ENCODE assay signal across 2 cellular contexts in the genomic region with DNA sequence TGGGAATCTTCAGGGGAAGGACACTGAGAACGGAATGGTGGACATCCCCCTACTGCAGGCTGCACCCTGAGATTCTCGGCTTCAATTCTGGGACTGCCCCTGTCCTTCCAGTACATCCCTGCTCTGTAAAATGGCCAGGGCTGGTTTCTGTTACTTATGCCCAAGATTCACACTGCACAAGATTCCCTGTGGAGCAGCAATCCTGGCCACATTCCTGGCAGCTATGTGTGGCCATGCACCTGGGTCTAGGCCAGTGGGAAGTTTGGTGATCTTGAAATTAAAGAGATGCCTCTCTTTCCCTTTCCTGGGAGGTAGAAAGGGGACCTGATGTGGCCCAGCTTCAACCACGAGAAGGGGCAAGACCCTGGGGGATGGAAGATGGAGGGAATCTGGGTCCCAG.
TF ChIP-seq lines count a peak whose summit lies in the region.

No MANE protein-coding gene starts in this region.

TF ChIP-seq in WTC11, 78 proteins besides CTCF, POLR2A, EP300 and RAD21 (continues in another document):
- TF ChIP-seq ZNF423 (CRISPR knock-in tag; IDR thresholded peaks at IDR 0.05) (no peak), GRHL2 (CRISPR knock-in tag; IDR thresholded peaks at IDR 0.05; ENCODE audit: insufficient replicate concordance, severe bottlenecking) (no peak), HMGA2 (CRISPR knock-in tag; IDR thresholded peaks at IDR 0.05) (no peak), EMX1 (CRISPR knock-in tag; IDR thresholded peaks at IDR 0.05) (no peak), OVOL2 (CRISPR knock-in tag; IDR thresholded peaks at IDR 0.05; ENCODE audit: borderline replicate concordance) (no peak), CBFB (CRISPR knock-in tag; IDR thresholded peaks at IDR 0.05; ENCODE audit: low read depth) (no peak), ZNF416 (CRISPR knock-in tag; IDR thresholded peaks at IDR 0.05) (no peak), NR3C1 (CRISPR knock-in tag; conservative IDR thresholded peaks at IDR 0.05; ENCODE audit: low read depth) (no peak)
- TF ChIP-seq, protein P1, sequence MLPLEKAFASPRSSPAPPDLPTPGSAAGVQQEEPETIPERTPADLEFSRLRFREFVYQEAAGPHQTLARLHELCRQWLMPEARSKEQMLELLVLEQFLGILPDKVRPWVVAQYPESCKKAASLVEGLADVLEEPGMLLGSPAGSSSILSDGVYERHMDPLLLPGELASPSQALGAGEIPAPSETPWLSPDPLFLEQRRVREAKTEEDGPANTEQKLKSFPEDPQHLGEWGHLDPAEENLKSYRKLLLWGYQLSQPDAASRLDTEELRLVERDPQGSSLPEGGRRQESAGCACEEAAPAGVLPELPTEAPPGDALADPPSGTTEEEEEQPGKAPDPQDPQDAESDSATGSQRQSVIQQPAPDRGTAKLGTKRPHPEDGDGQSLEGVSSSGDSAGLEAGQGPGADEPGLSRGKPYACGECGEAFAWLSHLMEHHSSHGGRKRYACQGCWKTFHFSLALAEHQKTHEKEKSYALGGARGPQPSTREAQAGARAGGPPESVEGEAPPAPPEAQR (CRISPR knock-in tag; IDR thresholded peaks at IDR 0.05) = no peak
- TF ChIP-seq, protein P2, sequence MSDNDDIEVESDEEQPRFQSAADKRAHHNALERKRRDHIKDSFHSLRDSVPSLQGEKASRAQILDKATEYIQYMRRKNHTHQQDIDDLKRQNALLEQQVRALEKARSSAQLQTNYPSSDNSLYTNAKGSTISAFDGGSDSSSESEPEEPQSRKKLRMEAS (CRISPR knock-in tag; IDR thresholded peaks at IDR 0.05) = no peak
- TF ChIP-seq, protein P3, sequence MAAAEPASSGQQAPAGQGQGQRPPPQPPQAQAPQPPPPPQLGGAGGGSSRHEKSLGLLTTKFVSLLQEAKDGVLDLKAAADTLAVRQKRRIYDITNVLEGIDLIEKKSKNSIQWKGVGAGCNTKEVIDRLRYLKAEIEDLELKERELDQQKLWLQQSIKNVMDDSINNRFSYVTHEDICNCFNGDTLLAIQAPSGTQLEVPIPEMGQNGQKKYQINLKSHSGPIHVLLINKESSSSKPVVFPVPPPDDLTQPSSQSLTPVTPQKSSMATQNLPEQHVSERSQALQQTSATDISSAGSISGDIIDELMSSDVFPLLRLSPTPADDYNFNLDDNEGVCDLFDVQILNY (CRISPR knock-in tag; IDR thresholded peaks at IDR 0.05) = no peak
- TF ChIP-seq, protein P4, sequence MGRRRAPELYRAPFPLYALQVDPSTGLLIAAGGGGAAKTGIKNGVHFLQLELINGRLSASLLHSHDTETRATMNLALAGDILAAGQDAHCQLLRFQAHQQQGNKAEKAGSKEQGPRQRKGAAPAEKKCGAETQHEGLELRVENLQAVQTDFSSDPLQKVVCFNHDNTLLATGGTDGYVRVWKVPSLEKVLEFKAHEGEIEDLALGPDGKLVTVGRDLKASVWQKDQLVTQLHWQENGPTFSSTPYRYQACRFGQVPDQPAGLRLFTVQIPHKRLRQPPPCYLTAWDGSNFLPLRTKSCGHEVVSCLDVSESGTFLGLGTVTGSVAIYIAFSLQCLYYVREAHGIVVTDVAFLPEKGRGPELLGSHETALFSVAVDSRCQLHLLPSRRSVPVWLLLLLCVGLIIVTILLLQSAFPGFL (CRISPR knock-in tag; IDR thresholded peaks at IDR 0.05; ENCODE audit: borderline replicate concordance) = no peak
- TF ChIP-seq, protein P5, sequence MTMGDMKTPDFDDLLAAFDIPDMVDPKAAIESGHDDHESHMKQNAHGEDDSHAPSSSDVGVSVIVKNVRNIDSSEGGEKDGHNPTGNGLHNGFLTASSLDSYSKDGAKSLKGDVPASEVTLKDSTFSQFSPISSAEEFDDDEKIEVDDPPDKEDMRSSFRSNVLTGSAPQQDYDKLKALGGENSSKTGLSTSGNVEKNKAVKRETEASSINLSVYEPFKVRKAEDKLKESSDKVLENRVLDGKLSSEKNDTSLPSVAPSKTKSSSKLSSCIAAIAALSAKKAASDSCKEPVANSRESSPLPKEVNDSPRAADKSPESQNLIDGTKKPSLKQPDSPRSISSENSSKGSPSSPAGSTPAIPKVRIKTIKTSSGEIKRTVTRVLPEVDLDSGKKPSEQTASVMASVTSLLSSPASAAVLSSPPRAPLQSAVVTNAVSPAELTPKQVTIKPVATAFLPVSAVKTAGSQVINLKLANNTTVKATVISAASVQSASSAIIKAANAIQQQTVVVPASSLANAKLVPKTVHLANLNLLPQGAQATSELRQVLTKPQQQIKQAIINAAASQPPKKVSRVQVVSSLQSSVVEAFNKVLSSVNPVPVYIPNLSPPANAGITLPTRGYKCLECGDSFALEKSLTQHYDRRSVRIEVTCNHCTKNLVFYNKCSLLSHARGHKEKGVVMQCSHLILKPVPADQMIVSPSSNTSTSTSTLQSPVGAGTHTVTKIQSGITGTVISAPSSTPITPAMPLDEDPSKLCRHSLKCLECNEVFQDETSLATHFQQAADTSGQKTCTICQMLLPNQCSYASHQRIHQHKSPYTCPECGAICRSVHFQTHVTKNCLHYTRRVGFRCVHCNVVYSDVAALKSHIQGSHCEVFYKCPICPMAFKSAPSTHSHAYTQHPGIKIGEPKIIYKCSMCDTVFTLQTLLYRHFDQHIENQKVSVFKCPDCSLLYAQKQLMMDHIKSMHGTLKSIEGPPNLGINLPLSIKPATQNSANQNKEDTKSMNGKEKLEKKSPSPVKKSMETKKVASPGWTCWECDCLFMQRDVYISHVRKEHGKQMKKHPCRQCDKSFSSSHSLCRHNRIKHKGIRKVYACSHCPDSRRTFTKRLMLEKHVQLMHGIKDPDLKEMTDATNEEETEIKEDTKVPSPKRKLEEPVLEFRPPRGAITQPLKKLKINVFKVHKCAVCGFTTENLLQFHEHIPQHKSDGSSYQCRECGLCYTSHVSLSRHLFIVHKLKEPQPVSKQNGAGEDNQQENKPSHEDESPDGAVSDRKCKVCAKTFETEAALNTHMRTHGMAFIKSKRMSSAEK (CRISPR knock-in tag; IDR thresholded peaks at IDR 0.05; ENCODE audit: borderline replicate concordance) = no peak
- TF ChIP-seq, protein P6, sequence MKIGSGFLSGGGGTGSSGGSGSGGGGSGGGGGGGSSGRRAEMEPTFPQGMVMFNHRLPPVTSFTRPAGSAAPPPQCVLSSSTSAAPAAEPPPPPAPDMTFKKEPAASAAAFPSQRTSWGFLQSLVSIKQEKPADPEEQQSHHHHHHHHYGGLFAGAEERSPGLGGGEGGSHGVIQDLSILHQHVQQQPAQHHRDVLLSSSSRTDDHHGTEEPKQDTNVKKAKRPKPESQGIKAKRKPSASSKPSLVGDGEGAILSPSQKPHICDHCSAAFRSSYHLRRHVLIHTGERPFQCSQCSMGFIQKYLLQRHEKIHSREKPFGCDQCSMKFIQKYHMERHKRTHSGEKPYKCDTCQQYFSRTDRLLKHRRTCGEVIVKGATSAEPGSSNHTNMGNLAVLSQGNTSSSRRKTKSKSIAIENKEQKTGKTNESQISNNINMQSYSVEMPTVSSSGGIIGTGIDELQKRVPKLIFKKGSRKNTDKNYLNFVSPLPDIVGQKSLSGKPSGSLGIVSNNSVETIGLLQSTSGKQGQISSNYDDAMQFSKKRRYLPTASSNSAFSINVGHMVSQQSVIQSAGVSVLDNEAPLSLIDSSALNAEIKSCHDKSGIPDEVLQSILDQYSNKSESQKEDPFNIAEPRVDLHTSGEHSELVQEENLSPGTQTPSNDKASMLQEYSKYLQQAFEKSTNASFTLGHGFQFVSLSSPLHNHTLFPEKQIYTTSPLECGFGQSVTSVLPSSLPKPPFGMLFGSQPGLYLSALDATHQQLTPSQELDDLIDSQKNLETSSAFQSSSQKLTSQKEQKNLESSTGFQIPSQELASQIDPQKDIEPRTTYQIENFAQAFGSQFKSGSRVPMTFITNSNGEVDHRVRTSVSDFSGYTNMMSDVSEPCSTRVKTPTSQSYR (CRISPR knock-in tag; IDR thresholded peaks at IDR 0.05) = no peak

TF ChIP-seq in H1, 55 proteins besides CTCF, POLR2A, EP300 and RAD21:
- TF ChIP-seq YY1 (IDR thresholded peaks at IDR 0.05; ENCODE audit: low read depth, low read length) (no peak), TEAD4 (IDR thresholded peaks at IDR 0.05; ENCODE audit: low read depth, low read length) (peak; percentile 77), KDM1A (IDR thresholded peaks at IDR 0.05; ENCODE audit: borderline replicate concordance, low read length) (no peak), SAP30 (IDR thresholded peaks at IDR 0.05; ENCODE audit: insufficient read depth, insufficient replicate concordance, low read length) (no peak), TCF12 (IDR thresholded peaks at IDR 0.05; ENCODE audit: low read depth, low read length) (0 out of 2 replicates have a peak, but pooled peaks have one; percentile 60)
- TF ChIP-seq, protein P7, sequence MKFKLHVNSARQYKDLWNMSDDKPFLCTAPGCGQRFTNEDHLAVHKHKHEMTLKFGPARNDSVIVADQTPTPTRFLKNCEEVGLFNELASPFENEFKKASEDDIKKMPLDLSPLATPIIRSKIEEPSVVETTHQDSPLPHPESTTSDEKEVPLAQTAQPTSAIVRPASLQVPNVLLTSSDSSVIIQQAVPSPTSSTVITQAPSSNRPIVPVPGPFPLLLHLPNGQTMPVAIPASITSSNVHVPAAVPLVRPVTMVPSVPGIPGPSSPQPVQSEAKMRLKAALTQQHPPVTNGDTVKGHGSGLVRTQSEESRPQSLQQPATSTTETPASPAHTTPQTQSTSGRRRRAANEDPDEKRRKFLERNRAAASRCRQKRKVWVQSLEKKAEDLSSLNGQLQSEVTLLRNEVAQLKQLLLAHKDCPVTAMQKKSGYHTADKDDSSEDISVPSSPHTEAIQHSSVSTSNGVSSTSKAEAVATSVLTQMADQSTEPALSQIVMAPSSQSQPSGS (IDR thresholded peaks at IDR 0.05; ENCODE audit: low read length) = no peak
TF ChIP-seq in H1: peak in this region for 2.
